34 cellular contexts compared by ENCODE assay signal in genomic region chr1:169452921-169453320, GRCh38. TPM values are rescaled to one million over a fixed set of nuclear protein-coding genes. Genes with fewer than 3 reads are reported as not detected.
"Had no signal": no experiment of that assay in that cellular context is flagged by ENCODE, and none has a peak within 500 bp of the region (broad histone marks: within the 10 kb centered on the region; RNA-seq: fewer than 3 reads in every experiment).

No MANE protein-coding gene starts in this region.

- H3K4me1 ChIP-seq: SJSA1 had no signal

- H3K27ac ChIP-seq: KMS-11, Peyer's patch, SJSA1 had no signal

- H3K4me2 ChIP-seq: KMS-11, SK-N-SH had no signal

- DNase-seq: Karpas-422, MV-4-11, NCI-H1048, NCI-H1092 treated with DMSO at 0.1 percent for 48 hours, NCI-H1105 treated with DMSO at 0.1 percent for 48 hours, NCI-H1417, NCI-H1436, NCI-H146, NCI-H1694, NCI-H187, NCI-H1930, NCI-H2029 treated with DMSO at 0.1 percent for 48 hours, NCI-H2081 treated with DMSO at 0.1 percent for 48 hours, NCI-H2107, NCI-H2171, NCI-H226, NCI-H446 treated with DMSO at 0.1 percent for 48 hours, NCI-H510A, NCI-H524, NCI-H526, NCI-H69, NCI-H748 treated with DMSO at 0.1 percent for 48 hours, NCI-H82, PC-3, Peyer's patch, Right ventricle myocardium superior, RPMI8226, SHP77 treated with DMSO at 0.1 percent for 48 hours, SK-N-SH, SW 1271 had no signal

- H3K27me3 ChIP-seq: Peyer's patch, SJSA1 had no signal

- H3K9ac ChIP-seq: KMS-11, SK-N-SH had no signal

- H3K4me3 ChIP-seq: Peyer's patch, SJSA1 had no signal

- ATAC-seq: PC-3 had no signal

- H3K36me3 ChIP-seq: Peyer's patch, SJSA1 had no signal

- H3K9me3 ChIP-seq: SJSA1 had no signal

RNA-seq across cellular contexts. Expression of gene CCDC181, which starts 25.6 kb away (rescaled TPM):
- total RNA-seq: MCF 10A, OCI-LY7 had no signal
